ENCODE assay signal across 21 cellular contexts in the genomic region with DNA sequence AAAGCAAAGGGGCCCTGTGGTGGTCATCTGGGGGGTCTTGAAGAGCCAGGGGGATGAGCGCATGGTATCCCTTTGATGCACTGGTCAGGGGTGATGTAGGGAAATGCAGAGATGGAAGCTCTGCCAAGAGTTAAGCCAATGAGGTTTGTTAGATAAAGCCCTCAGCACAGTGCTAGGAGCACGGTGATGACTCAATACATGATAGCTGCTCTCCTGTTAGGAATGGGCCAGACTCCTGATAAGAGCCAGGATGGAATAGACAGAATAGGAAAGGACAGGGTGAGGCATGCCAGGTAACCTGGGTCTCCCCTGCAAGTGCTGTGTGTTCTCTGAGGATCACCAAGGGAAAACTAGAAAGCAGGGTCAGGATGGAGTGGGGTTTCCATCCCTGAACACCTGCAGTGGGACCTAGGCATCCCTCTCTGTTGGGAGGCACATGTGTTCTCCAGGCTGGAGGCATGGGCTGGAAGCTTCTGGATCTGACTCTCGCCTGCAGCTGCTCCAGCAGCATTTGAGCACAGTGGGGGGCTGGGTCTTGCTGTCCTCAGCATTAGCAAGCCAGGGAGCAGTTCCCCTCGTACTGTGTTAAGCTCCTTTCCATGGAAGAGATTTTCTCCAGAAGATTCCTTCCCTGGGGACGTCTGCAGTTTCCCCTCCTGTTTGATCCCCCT.
DNase-seq lines count a peak whose midpoint lies in the region; ATAC-seq and TF ChIP-seq lines count a peak whose summit lies in the region.
"Had no signal": no experiment of that assay in that cellular context is flagged by ENCODE, and none has a peak within 500 bp of the region (broad histone marks: within the 10 kb centered on the region; RNA-seq: fewer than 3 reads in every experiment).

No MANE protein-coding gene starts in this region.

- H3K9me3 ChIP-seq in BE2C, result no peaks in the 10 kb centered on the region
- H3K9me3 ChIP-seq: thoracic aorta had no signal

- H3K4me1 ChIP-seq in BE2C, result peaks cover 17% of the 10 kb centered on the region

- H3K27me3 ChIP-seq in BE2C, result no peaks in the 10 kb centered on the region

- DNase-seq in BE2C, result peak; percentile 23
- DNase-seq in NCI-H226, result peak; percentile 73
- peak; percentile 44 for DNase-seq in brain pericyte (ENCODE audit: low read depth, low spot score)
- peak; percentile 22 for DNase-seq in myocyte (ENCODE audit: low read depth)
- no peak for DNase-seq in DMS79 treated with DMSO at 0.1 percent for 48 hours (lab: John Stamatoyannopoulos, UW)
- no peak for DNase-seq in HuH-7 (ENCODE audit: low spot score)
- no peak for DNase-seq in HCEC 1CT
- DNase-seq: activated CD4-positive, alpha-beta T cell treated with anti-CD3 and anti-CD28 coated beads for 4 hours; CD8-positive, alpha-beta T cell; effector CD8-positive, alpha-beta T cell; EL; IMR-90; right cardiac atrium; SHP77; stimulated activated naive CD8-positive, alpha-beta T cell treated with anti-CD3 and anti-CD28 coated beads, Interleukin-15, amount 100 ng/mL, for 72 hours had no signal

- no peak for TF ChIP-seq CTCF in BE2C (IDR thresholded peaks at IDR 0.05; ENCODE audit: low read depth, low read length)

- ATAC-seq in GM19328 (IDR thresholded peaks at IDR 0.05; ENCODE audit: unreplicated experiment), result no peak
- ATAC-seq: activated naive CD4-positive, alpha-beta T cell treated with anti-CD3 and anti-CD28 coated beads, Interleukin-2, amount 50 U/mL, for 72 hours; CD8-positive, alpha-beta T cell; GM12878; HCT116; Panc1; stimulated activated naive CD8-positive, alpha-beta T cell treated with anti-CD3 and anti-CD28 coated beads, Interleukin-15, amount 100 ng/mL, for 72 hours had no signal

- H3K4me3 ChIP-seq in BE2C (ENCODE audit: low read depth, low read length), result no peak overlapping the region
- H3K4me3 ChIP-seq: GM12878, thoracic aorta had no signal

- no peaks in the 10 kb centered on the region for H3K36me3 ChIP-seq in BE2C
- H3K36me3 ChIP-seq: thoracic aorta had no signal

Comparison
In these comparisons a context has a peak if more than half of its experiments do, and no peak if none do; other contexts are left out.
1. DNase-seq: peak in BE2C (single experiment), NCI-H226 (single experiment), brain pericyte (single experiment) and myocyte (single experiment); none in DMS79 treated with DMSO at 0.1 percent for 48 hours (single experiment), HuH-7 (single experiment) and HCEC 1CT (single experiment).